Comparison of ENCODE assay signal across 19 cellular contexts in the genomic region with DNA sequence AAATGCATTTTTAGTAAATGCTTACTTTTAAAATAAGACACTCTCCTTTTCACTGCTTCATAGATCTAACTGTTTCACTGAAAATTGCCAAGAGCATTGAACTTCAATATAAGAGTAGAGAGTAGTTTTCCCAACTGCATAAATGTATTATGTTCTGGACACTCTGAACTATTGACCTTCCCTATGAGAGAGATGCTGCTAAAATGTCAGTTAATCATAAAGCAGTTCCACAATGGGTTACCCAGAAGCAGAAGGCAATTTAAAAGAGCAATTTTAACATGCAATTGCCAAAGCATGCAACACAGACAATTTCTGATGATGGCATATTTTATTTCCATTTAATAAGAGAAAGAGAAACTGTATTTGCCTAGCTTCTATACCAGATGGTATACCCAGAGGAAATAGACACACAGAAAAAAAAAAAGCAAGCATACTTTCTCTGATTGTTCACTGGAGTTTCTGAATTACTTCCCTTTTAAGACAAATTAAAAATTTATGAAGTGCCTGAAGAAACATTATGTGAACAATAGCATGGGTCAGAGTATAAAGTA.
DNase-seq lines count a peak whose midpoint lies in the region; TF ChIP-seq lines count a peak whose summit lies in the region.
"Had no signal": no experiment of that assay in that cellular context is flagged by ENCODE, and none has a peak within 500 bp of the region (broad histone marks: within the 10 kb centered on the region; RNA-seq: fewer than 3 reads in every experiment).

No MANE protein-coding gene starts in this region.

- H3K27ac ChIP-seq in colonic mucosa: no peak overlapping the region
- H3K27ac ChIP-seq: GM23248, PC-9, RWPE1 had no signal

- H3K9ac ChIP-seq in colonic mucosa (ENCODE audit: low read depth in 2 of 2, low read length in 2 of 2): no peak overlapping the region
- H3K9ac ChIP-seq: GM23248 had no signal

- POLR2A ChIA-PET in HEK293T (lab: Yijun Ruan, JAX): no interaction called here

- no peaks in the 10 kb centered on the region for H3K4me1 ChIP-seq in colonic mucosa

- H3K36me3 ChIP-seq in colonic mucosa: no peaks in the 10 kb centered on the region

- no peak overlapping the region for H3K4me3 ChIP-seq in colonic mucosa
- H3K4me3 ChIP-seq: GM23248, PC-9 had no signal

- H3K9me3 ChIP-seq in colonic mucosa: no peaks in the 10 kb centered on the region

- no peak for TF ChIP-seq CTCF in colonic mucosa (IDR thresholded peaks at IDR 0.05)

- peak; percentile 37 for DNase-seq in NOMO-1 treated with DMSO at 0.1 percent for 48 hours (lab: John Stamatoyannopoulos, UW; ENCODE audit: unreplicated experiment)
- no peak for DNase-seq in NOMO-1 treated with dmso at 0.1 percent for 144 hours (lab: John Stamatoyannopoulos, UW; ENCODE audit: unreplicated experiment)
- peak; percentile 1 for DNase-seq in MV-4-11 (lab: John Stamatoyannopoulos, UW)
- DNase-seq in dermis blood vessel endothelial cell: peak; percentile 5
- peak; percentile 12 for DNase-seq in retina
- no peak for DNase-seq in colonic mucosa
- DNase-seq in SW480 (ENCODE audit: low spot score): no peak
- no peak for DNase-seq in HEK293T (ENCODE audit: extremely low spot score)
- DNase-seq: CD4-positive, CD25-positive, alpha-beta regulatory T cell; COR-L47; GF-D8; GM23248; HCEC 1CT; KBM-7; NCI-H2029; NCI-H510A treated with DMSO at 0.1 percent for 48 hours; PC-9; SIG-M5 had no signal

- intact Hi-C loops in colonic mucosa (cut with DNase I): loop anchor here (10.0 kb wide), 1 partner anchor 115 kb away; no protein-coding TSS in a partner anchor

- CTCF ChIA-PET in HEK293T (lab: Yijun Ruan, JAX): no interaction called here

- H3K27me3 ChIP-seq in colonic mucosa: no peaks in the 10 kb centered on the region

TF ChIP-seq in HEK293T, 16 proteins besides CTCF, POLR2A, EP300 and RAD21:
- TF ChIP-seq TARDBP (IDR thresholded peaks at IDR 0.05) (no peak), HDGF (IDR thresholded peaks at IDR 0.05; ENCODE audit: borderline replicate concordance) (no peak), ZNF384 (IDR thresholded peaks at IDR 0.05) (no peak), FOXK2 (IDR thresholded peaks at IDR 0.05) (no peak), SP1 (IDR thresholded peaks at IDR 0.05) (no peak), FOXA1 (IDR thresholded peaks at IDR 0.05) (no peak), FOXM1 (IDR thresholded peaks at IDR 0.05; ENCODE audit: borderline replicate concordance) (no peak), ARNT (IDR thresholded peaks at IDR 0.05) (no peak), CTBP1 (IDR thresholded peaks at IDR 0.05; ENCODE audit: borderline replicate concordance) (no peak), L3MBTL2 (conservative IDR thresholded peaks at IDR 0.05) (no peak), ELF4 (IDR thresholded peaks at IDR 0.05) (no peak), BHLHE40 (IDR thresholded peaks at IDR 0.05; ENCODE audit: borderline replicate concordance) (no peak)
- TF ChIP-seq, protein P1, sequence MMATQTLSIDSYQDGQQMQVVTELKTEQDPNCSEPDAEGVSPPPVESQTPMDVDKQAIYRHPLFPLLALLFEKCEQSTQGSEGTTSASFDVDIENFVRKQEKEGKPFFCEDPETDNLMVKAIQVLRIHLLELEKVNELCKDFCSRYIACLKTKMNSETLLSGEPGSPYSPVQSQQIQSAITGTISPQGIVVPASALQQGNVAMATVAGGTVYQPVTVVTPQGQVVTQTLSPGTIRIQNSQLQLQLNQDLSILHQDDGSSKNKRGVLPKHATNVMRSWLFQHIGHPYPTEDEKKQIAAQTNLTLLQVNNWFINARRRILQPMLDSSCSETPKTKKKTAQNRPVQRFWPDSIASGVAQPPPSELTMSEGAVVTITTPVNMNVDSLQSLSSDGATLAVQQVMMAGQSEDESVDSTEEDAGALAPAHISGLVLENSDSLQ (IDR thresholded peaks at IDR 0.05): no peak

Comparison
In these comparisons a context has a peak if more than half of its experiments do, and no peak if none do; other contexts are left out.
1. DNase-seq: peak in NOMO-1 treated with DMSO at 0.1 percent for 48 hours (single experiment), MV-4-11 (single experiment), dermis blood vessel endothelial cell (single experiment) and retina (single experiment); none in NOMO-1 treated with dmso at 0.1 percent for 144 hours (single experiment), colonic mucosa (single experiment), SW480 (single experiment) and HEK293T (single experiment).